In genomic region chr3:117480493-117480892, GRCh38 we compare ENCODE assay signal across 29 cellular contexts.
"Had no signal": no experiment of that assay in that cellular context is flagged by ENCODE, and none has a peak within 500 bp of the region (broad histone marks: within the 10 kb centered on the region; RNA-seq: fewer than 3 reads in every experiment).

No MANE protein-coding gene starts in this region.

- H3K4me3 ChIP-seq: cardiac muscle cell, SK-N-MC had no signal

- H3K9ac ChIP-seq: KMS-11 had no signal

- H3K36me3 ChIP-seq: cardiac muscle cell, WERI-Rb-1 had no signal

- DNase-seq: activated CD4-positive, alpha-beta memory T cell treated with anti-CD3 and anti-CD28 coated beads, Interleukin-2, amount 10 ng/mL, durations not matched to agents 7 days and 5 days; activated CD4-positive, alpha-beta T cell treated with anti-CD3 and anti-CD28 coated beads for 1 hour; activated CD4-positive, alpha-beta T cell treated with anti-CD3 and anti-CD28 coated beads for 48 hours; activated CD4-positive, CD25-positive, alpha-beta regulatory T cell; activated CD8-positive, alpha-beta memory T cell treated with anti-CD3 and anti-CD28 coated beads for 24 hours; activated CD8-positive, alpha-beta memory T cell treated with anti-CD3 and anti-CD28 coated beads, Interleukin-2, amount 10 ng/mL, durations not matched to agents 7 days and 5 days; activated CD8-positive, alpha-beta memory T cell treated with anti-CD3 and anti-CD28 coated beads, Interleukin-2, amount 50 U/mL, for 48 hours; activated effector memory CD4-positive, alpha-beta T cell treated with Interleukin-2 at 50 U/mL for 16 hours; activated naive CD4-positive, alpha-beta T cell treated with anti-CD3 and anti-CD28 coated beads, Interleukin-2, amount 10 ng/mL, durations not matched to agents 7 days and 5 days; activated naive CD8-positive, alpha-beta T cell treated with anti-CD3 and anti-CD28 coated beads for 36 hours; activated T-cell treated with anti-CD3 and anti-CD28 coated beads, Interleukin-2, amount 50 U/mL, for 48 hours; amniotic stem cell; aorta; MM.1S; MV-4-11; NCI-H1092; NCI-H1436 treated with DMSO at 0.1 percent for 48 hours; NCI-H1694 treated with DMSO at 0.1 percent for 48 hours; NCI-H2029; NCI-H2107; NCI-H510A; NCI-H526; NCI-H748 treated with DMSO at 0.1 percent for 48 hours; Right ventricle myocardium superior; T1000; WERI-Rb-1 had no signal

- H3K4me2 ChIP-seq: KMS-11 had no signal

- H3K27me3 ChIP-seq: cardiac muscle cell had no signal

- ATAC-seq: activated CD8-positive, alpha-beta memory T cell treated with anti-CD3 and anti-CD28 coated beads, Interleukin-2, amount 10 ng/mL, durations not matched to agents 7 days and 5 days had no signal

- H3K27ac ChIP-seq: cardiac muscle cell, KMS-11, SK-N-MC, WERI-Rb-1 had no signal
